Comparison of ENCODE assay signal across 13 cellular contexts in genomic region chr6:84466521-84466920, GRCh38.
A peak's percentile ranks its signal among the peaks of the same experiment; 100 is the strongest.
DNase-seq lines count a peak whose midpoint lies in the region; ATAC-seq and TF ChIP-seq lines count a peak whose summit lies in the region.
"Had no signal": no experiment of that assay in that cellular context is flagged by ENCODE, and none has a peak within 500 bp of the region (broad histone marks: within the 10 kb centered on the region; RNA-seq: fewer than 3 reads in every experiment).

No MANE protein-coding gene starts in this region.

- no peaks in the 10 kb centered on the region for H3K27me3 ChIP-seq in Peyer's patch
- H3K27me3 ChIP-seq: BLaER1 had no signal

- no peak overlapping the region for H3K4me3 ChIP-seq in astrocyte of the spinal cord (ENCODE audit: low read depth, low read length)
- no peak overlapping the region for H3K4me3 ChIP-seq in Peyer's patch
- H3K4me3 ChIP-seq: BLaER1 had no signal

- no peak overlapping the region for H3K27ac ChIP-seq in Peyer's patch
- H3K27ac ChIP-seq: BLaER1 had no signal

- no peak for TF ChIP-seq CTCF in astrocyte of the spinal cord (IDR thresholded peaks at IDR 0.05; ENCODE audit: low read depth, low read length)
- no peak for TF ChIP-seq CTCF in Peyer's patch (IDR thresholded peaks at IDR 0.05)

- no peaks in the 10 kb centered on the region for H3K4me1 ChIP-seq in Peyer's patch
- H3K4me1 ChIP-seq: BLaER1 had no signal

- TF ChIP-seq POLR2A in Peyer's patch (IDR thresholded peaks at IDR 0.05) = no peak

- in situ Hi-C loops in astrocyte of the spinal cord (cut with HindIII; ENCODE audit: low sequenced_read_pairs) = no loop called here

- DNase-seq in AG08395 (ENCODE audit: low spot score) (peak; percentile 62), HPDE6-E6E7 (ENCODE audit: extremely low spot score) (peak; percentile 58), astrocyte of the spinal cord (ENCODE audit: low read depth, low spot score) (peak; percentile 89), islet precursor cell (peak; percentile 61), DMS 273 (lab: John Stamatoyannopoulos, UW; ENCODE audit: unreplicated experiment) (no peak), Peyer's patch (no peak), NOMO-1 (lab: John Stamatoyannopoulos, UW; ENCODE audit: unreplicated experiment in 2 of 2) (no peak)
- DNase-seq: activated T-cell treated with anti-CD3 and anti-CD28 coated beads, Interleukin-2, amount 50 U/mL, for 48 hours; caudate nucleus; head of caudate nucleus; NCI-H2081 had no signal

- ATAC-seq in HG03196 (IDR thresholded peaks at IDR 0.05; ENCODE audit: unreplicated experiment) = no peak

- H3K36me3 ChIP-seq in Peyer's patch = no peaks in the 10 kb centered on the region
- H3K36me3 ChIP-seq: BLaER1 had no signal

- H3K9me3 ChIP-seq in Peyer's patch = no peaks in the 10 kb centered on the region
- H3K9me3 ChIP-seq: BLaER1 had no signal

Comparison
In these comparisons a context has a peak if more than half of its experiments do, and no peak if none do; other contexts are left out.
1. DNase-seq: peak in AG08395 (single experiment), HPDE6-E6E7 (single experiment), astrocyte of the spinal cord (single experiment) and islet precursor cell (single experiment); none in DMS 273 (single experiment), Peyer's patch (0 of 3) and NOMO-1 (0 of 2).